ENCODE assay signal across 17 cellular contexts in the genomic region with DNA sequence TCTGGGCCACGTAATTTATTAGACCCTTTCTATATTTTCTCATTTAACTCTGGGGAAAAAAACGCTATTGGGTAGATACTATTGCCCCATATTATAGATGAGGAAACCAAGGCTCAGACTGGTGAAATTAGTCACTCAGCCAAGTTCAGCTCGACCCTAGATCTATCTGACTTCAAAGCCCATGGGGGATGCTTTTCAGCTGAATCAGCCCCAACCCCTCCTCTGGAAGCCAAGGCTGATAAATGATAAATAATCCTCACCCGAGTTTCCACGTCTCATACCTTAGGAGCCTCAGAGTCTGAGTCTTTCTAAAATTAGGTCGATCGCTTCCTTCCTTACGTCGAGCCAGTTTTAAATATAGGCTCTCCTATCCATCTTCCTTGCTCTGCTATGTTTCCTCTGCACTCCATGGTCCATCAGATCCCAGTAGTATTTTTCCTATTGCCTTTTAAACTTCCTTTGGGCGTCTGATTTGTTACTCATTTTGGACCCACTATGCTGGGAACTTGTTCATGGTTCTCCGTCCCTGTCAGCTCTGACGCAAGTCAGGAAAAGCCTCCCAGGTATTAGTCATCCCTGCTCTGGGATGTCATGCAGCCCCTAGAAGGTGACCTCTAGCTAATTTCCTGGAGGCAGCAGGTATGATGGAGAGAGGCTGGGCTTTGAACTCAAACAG.
DNase-seq lines count a peak whose midpoint lies in the region; ATAC-seq and TF ChIP-seq lines count a peak whose summit lies in the region.
"Had no signal": no experiment of that assay in that cellular context is flagged by ENCODE, and none has a peak within 500 bp of the region (broad histone marks: within the 10 kb centered on the region; RNA-seq: fewer than 3 reads in every experiment).

No MANE protein-coding gene starts in this region.

- no peaks in the 10 kb centered on the region for H3K9me2 ChIP-seq in GM23248 (ENCODE audit: insufficient read depth)
- no peaks in the 10 kb centered on the region for H3K9me2 ChIP-seq in SK-N-SH

- H3K27me3 ChIP-seq in GM23248 (replicated peaks; ENCODE audit: insufficient read depth) (no peaks in the 10 kb centered on the region), SK-N-SH (ENCODE audit: insufficient read depth) (no peaks in the 10 kb centered on the region), esophagus muscularis mucosa (no peaks in the 10 kb centered on the region)

- H3K79me2 ChIP-seq in GM23248 (ENCODE audit: insufficient read depth), result no peaks in the 10 kb centered on the region
- no peaks in the 10 kb centered on the region for H3K79me2 ChIP-seq in SK-N-SH (ENCODE audit: insufficient read depth)

- no peak for TF ChIP-seq CTCF in SK-N-SH (IDR thresholded peaks at IDR 0.05)
- no peak for TF ChIP-seq CTCF in esophagus muscularis mucosa (IDR thresholded peaks at IDR 0.05)
- no peak for TF ChIP-seq CTCF in neural crest cell (conservative IDR thresholded peaks at IDR 0.05)

- H3K9ac ChIP-seq in GM23248 (0 out of 2 replicates have a peak overlapping the region, but pooled peaks have one; percentile 18), SK-N-SH (no peak overlapping the region)

- no peaks in the 10 kb centered on the region for H4K20me1 ChIP-seq in GM23248 (ENCODE audit: insufficient read depth)
- H4K20me1 ChIP-seq in SK-N-SH (ENCODE audit: insufficient read depth), result no peaks in the 10 kb centered on the region

- peak overlapping the region; percentile 24; the same call in 1 of the 2 replicates for H2AFZ ChIP-seq in GM23248
- H2AFZ ChIP-seq in SK-N-SH (ENCODE audit: low read depth), result no peak overlapping the region

- POLR2A ChIA-PET in SK-N-SH (lab: Yijun Ruan, JAX), result no interaction called here

- CTCF ChIA-PET in SK-N-SH (lab: Yijun Ruan, JAX), result interaction anchor here (0.6 to 1.3 kb wide), 3 partner anchors 10 to 105 kb away, joined by 3 to 4 read pairs (median 4); no protein-coding TSS in a partner anchor

- H3K27ac ChIP-seq in GM23248 (no peak overlapping the region; the same call in 1 of the 2 replicates), SK-N-SH (ENCODE audit: low read depth in 2 of 2, low read length in 1 of 2) (peak overlapping the region in 1 of 2 experiments; percentile 15; a peak in 1 of 4 replicates), esophagus muscularis mucosa (replicated peaks in 1 of 4) (peak overlapping the region; percentile 51 to 73 (median 55))

- peak overlapping the region; percentile 1 for H3K27ac Mint-ChIP-seq in neural crest cell (ENCODE audit: unreplicated experiment)
- H3K27ac Mint-ChIP-seq in activated T-cell treated with anti-CD3 and anti-CD28 coated beads, Interleukin-2, amount 50 U/mL, for 72 hours, result no peak overlapping the region
- H3K27ac Mint-ChIP-seq: natural killer cell had no signal

- TF ChIP-seq EP300 in SK-N-SH (IDR thresholded peaks at IDR 0.05; ENCODE audit: borderline replicate concordance in 1 of 2, low read depth in 1 of 2, low read length in 1 of 2) (no peak), esophagus muscularis mucosa (IDR thresholded peaks at IDR 0.05) (peak; percentile 69)

- no peaks in the 10 kb centered on the region for H3K36me3 ChIP-seq in GM23248 (ENCODE audit: low read depth)
- no peaks in the 10 kb centered on the region for H3K36me3 ChIP-seq in SK-N-SH (replicated peaks in 1 of 2; ENCODE audit: control insufficient read depth in 1 of 2, insufficient read depth in 2 of 2, low read length in 1 of 2)
- no peaks in the 10 kb centered on the region for H3K36me3 ChIP-seq in esophagus muscularis mucosa

- peaks cover 12% of the 10 kb centered on the region for H3F3A ChIP-seq in GM23248 (ENCODE audit: insufficient read depth)
- H3F3A ChIP-seq in SK-N-SH (replicated peaks; ENCODE audit: insufficient read depth), result peaks cover 7% of the 10 kb centered on the region

- no peak overlapping the region for H3K4me3 ChIP-seq in GM23248
- no peak overlapping the region for H3K4me3 ChIP-seq in SK-N-SH (ENCODE audit: low read depth in 2 of 2, low read length in 1 of 2)
- no peak overlapping the region for H3K4me3 ChIP-seq in esophagus muscularis mucosa

- WGBS in GM23248 (ENCODE audit: low coverage in 1 of 2, low lambda C conversion rate in 2 of 2, missing lambda C conversion rate in 2 of 2), 2 experiments, result 29 to 31% methylated on average over 12 of the region's 12 CpGs
- 55% methylated on average over 12 of the region's 12 CpGs for WGBS in SK-N-SH (ENCODE audit: low lambda C conversion rate)
- WGBS in esophagus muscularis mucosa, result 37% methylated on average over 12 of the region's 12 CpGs

- H3K4me1 ChIP-seq in GM23248 (ENCODE audit: insufficient read depth) (peaks cover 7% of the 10 kb centered on the region), SK-N-SH (ENCODE audit: control insufficient read depth in 1 of 2, insufficient read depth in 2 of 2, low read depth in 1 of 2, low read length in 1 of 2) (peaks cover 0 to 24% of the 10 kb centered on the region in 2 experiments; a peak in 2 of 4 replicates), esophagus muscularis mucosa (peaks cover 24 to 30% (median 29%) of the 10 kb centered on the region in 4 donors)

- DNase-seq in GM23248, result peak; percentile 79
- DNase-seq in SK-N-SH, result no peak
- no peak for DNase-seq in esophagus muscularis mucosa (ENCODE audit: extremely low spot score)
- DNase-seq in neural crest cell (ENCODE audit: low read depth, low spot score), result no peak
- DNase-seq in activated T-cell treated with anti-CD3 and anti-CD28 coated beads, Interleukin-2, amount 50 U/mL, for 72 hours, result no peak
- no peak for DNase-seq in activated CD4-positive, CD25-positive, alpha-beta regulatory T cell (lab: John Stamatoyannopoulos, UW)
- no peak for DNase-seq in NCI-H2196 (lab: John Stamatoyannopoulos, UW; ENCODE audit: unreplicated experiment)
- DNase-seq: activated naive CD4-positive, alpha-beta T cell treated with anti-CD3 and anti-CD28 coated beads, Interleukin-2, amount 50 U/mL, for 16 hours; cerebellar nuclear complex; KG1; natural killer cell; NCI-H2029 treated with DMSO at 0.1 percent for 48 hours; NCI-H774; SIG-M5; substantia nigra had no signal

- no peaks in the 10 kb centered on the region for H3K9me3 ChIP-seq in GM23248 (ENCODE audit: low read depth)
- H3K9me3 ChIP-seq in SK-N-SH, result no peaks in the 10 kb centered on the region
- H3K9me3 ChIP-seq in esophagus muscularis mucosa, result no peaks in the 10 kb centered on the region

- H3K36me3 Mint-ChIP-seq in neural crest cell (ENCODE audit: low read depth), result no peaks in the 10 kb centered on the region
- no peaks in the 10 kb centered on the region for H3K36me3 Mint-ChIP-seq in activated T-cell treated with anti-CD3 and anti-CD28 coated beads, Interleukin-2, amount 50 U/mL, for 72 hours (ENCODE audit: insufficient read depth in 2 of 2)
- H3K36me3 Mint-ChIP-seq: natural killer cell had no signal

- in situ Hi-C loops in GM23248 (cut with MboI), result no loop called here

- H3K4me3 Mint-ChIP-seq in neural crest cell, result no peak overlapping the region
- no peak overlapping the region for H3K4me3 Mint-ChIP-seq in activated T-cell treated with anti-CD3 and anti-CD28 coated beads, Interleukin-2, amount 50 U/mL, for 72 hours
- H3K4me3 Mint-ChIP-seq: natural killer cell had no signal

- H3K27me3 Mint-ChIP-seq in neural crest cell (ENCODE audit: low read depth), result no peaks in the 10 kb centered on the region
- H3K27me3 Mint-ChIP-seq in activated T-cell treated with anti-CD3 and anti-CD28 coated beads, Interleukin-2, amount 50 U/mL, for 72 hours (ENCODE audit: low read depth), result no peaks in the 10 kb centered on the region

- H3K9me3 Mint-ChIP-seq in neural crest cell, result no peaks in the 10 kb centered on the region
- peaks cover 0 to 3% of the 10 kb centered on the region in 2 donors for H3K9me3 Mint-ChIP-seq in activated T-cell treated with anti-CD3 and anti-CD28 coated beads, Interleukin-2, amount 50 U/mL, for 72 hours
- H3K9me3 Mint-ChIP-seq: natural killer cell had no signal

- no peak for TF ChIP-seq POLR2A in esophagus muscularis mucosa (IDR thresholded peaks at IDR 0.05; ENCODE audit: low read depth)

- intact Hi-C loops in esophagus muscularis mucosa (cut with DNase I), result no loop called here

- no peak for TF ChIP-seq RAD21 in SK-N-SH (IDR thresholded peaks at IDR 0.05; ENCODE audit: low read length)

- ATAC-seq in activated T-cell treated with anti-CD3 and anti-CD28 coated beads, Interleukin-2, amount 50 U/mL, for 72 hours (replicated peaks in 1 of 2), result no peak
- ATAC-seq in GM18519 (IDR thresholded peaks at IDR 0.05; ENCODE audit: low FRiP score, unreplicated experiment), result no peak
- ATAC-seq: natural killer cell, sciatic nerve had no signal

- H3K4me2 ChIP-seq in GM23248 (ENCODE audit: unreplicated experiment) (peak overlapping the region; percentile 29), SK-N-SH (no peak overlapping the region)

- peaks cover 31% of the 10 kb centered on the region for H3K4me1 Mint-ChIP-seq in neural crest cell
- H3K4me1 Mint-ChIP-seq in activated T-cell treated with anti-CD3 and anti-CD28 coated beads, Interleukin-2, amount 50 U/mL, for 72 hours (ENCODE audit: low read depth), result no peaks in the 10 kb centered on the region
- H3K4me1 Mint-ChIP-seq: natural killer cell had no signal

TF ChIP-seq in SK-N-SH, 30 proteins besides CTCF, POLR2A, EP300 and RAD21:
- no peak for TF ChIP-seq SMC3 (IDR thresholded peaks at IDR 0.05; ENCODE audit: low read depth, low read length)
- TF ChIP-seq FOSL2 (IDR thresholded peaks at IDR 0.05; ENCODE audit: borderline replicate concordance, low read depth), result peak; percentile 33; the same call in 1 of the 2 replicates
